Comparison of ENCODE assay signal across 1 cellular context in genomic region chr5:142290574-142291299, GRCh38.
TF ChIP-seq lines count a peak whose summit lies in the region.

No MANE protein-coding gene starts in this region.

TF ChIP-seq in K562, 482 proteins besides CTCF, POLR2A, EP300 and RAD21 (continued from another document and continues in another):
- TF ChIP-seq, protein P1, sequence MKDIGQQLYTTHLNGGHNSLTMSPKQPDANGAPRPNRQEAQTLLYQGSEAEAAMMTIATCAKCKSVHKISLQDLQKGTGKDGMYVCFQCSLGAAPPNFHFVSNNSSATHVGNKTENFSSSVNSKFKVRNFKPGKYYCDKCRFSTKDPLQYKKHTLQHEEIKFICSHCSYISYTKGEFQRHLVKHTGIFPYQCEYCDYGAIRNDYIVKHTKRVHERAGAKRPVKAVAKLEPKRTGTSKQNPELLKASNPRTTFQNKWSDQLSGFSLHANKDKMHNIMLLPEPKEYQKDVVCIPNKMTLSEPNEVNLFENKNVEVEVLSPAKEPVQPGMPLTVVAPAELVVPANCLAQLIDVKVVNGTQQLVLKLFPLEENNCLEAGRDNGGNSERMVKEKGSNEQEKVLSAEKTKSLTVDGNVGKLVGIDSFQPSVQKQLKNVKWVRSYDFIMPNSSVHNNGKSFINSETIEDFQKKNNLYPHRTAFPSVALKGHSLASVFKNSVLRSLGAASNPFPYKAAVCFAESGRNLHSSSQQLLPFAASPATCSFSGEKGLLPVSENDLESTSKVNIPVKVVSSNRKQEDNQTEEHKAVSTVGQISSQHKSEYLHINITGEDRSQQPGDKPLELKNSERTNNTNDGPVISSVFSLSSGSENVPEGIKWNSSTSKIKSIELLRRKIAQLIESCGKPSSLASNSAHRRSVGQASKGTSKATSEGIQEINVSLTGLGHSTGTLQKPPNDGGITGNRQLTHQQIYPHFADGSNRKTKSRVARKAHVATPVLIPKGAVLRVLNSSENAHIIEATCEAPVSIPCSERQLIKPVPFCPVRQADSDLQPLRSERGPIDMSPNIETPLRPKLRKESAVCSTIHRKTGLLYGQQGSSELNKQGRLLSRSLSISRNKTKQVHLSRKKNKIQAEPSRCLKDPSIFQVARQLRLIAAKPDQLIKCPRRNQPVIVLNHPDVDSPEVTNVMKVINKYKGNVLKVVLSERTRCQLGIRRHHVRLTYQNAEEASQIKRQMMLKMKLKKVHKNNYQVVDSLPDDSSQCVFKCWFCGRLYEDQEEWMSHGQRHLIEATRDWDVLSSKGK (CRISPR knock-in tag; IDR thresholded peaks at IDR 0.05): no peak
- peak; percentile 25; the same call in 1 of the 2 replicates for TF ChIP-seq ARID1B (IDR thresholded peaks at IDR 0.05)
- no peak for TF ChIP-seq HNRNPLL (IDR thresholded peaks at IDR 0.05; ENCODE audit: low read depth, low read length, poor library complexity, severe bottlenecking)
- TF ChIP-seq HINFP (tag; conservative IDR thresholded peaks at IDR 0.05; ENCODE audit: low read depth): no peak
- no peak for TF ChIP-seq PRMT5 (CRISPR knock-in tag; IDR thresholded peaks at IDR 0.05)
- no peak for TF ChIP-seq EP400 (IDR thresholded peaks at IDR 0.05)
- no peak for TF ChIP-seq TCF7 (IDR thresholded peaks at IDR 0.05; ENCODE audit: borderline replicate concordance)
- peak; percentile 38 for TF ChIP-seq CBFA2T3 (IDR thresholded peaks at IDR 0.05)
- no peak for TF ChIP-seq PPARD (CRISPR knock-in tag; IDR thresholded peaks at IDR 0.05)
- TF ChIP-seq HDAC2 (IDR thresholded peaks at IDR 0.05): no peak
- no peak for TF ChIP-seq U2AF2 (optimal IDR thresholded peaks at IDR 0.05; ENCODE audit: low read depth, low read length)
- no peak for TF ChIP-seq MXI1 (IDR thresholded peaks at IDR 0.05; ENCODE audit: low read depth, low read length)
- no peak for TF ChIP-seq ZNF445 (CRISPR knock-in tag; IDR thresholded peaks at IDR 0.05; ENCODE audit: low read depth)
- no peak for TF ChIP-seq MTA3 (IDR thresholded peaks at IDR 0.05; ENCODE audit: borderline replicate concordance)
- TF ChIP-seq ZBTB17 (CRISPR knock-in tag; IDR thresholded peaks at IDR 0.05): no peak
- no peak for TF ChIP-seq KAT8 (IDR thresholded peaks at IDR 0.05; ENCODE audit: low read depth)
- no peak for TF ChIP-seq KDM5B (IDR thresholded peaks at IDR 0.05; ENCODE audit: insufficient replicate concordance, low read depth, low read length)
- no peak for TF ChIP-seq C11orf30 (IDR thresholded peaks at IDR 0.05; ENCODE audit: low read depth)
- no peak for TF ChIP-seq TSHZ1 (CRISPR knock-in tag; IDR thresholded peaks at IDR 0.05)
- no peak for TF ChIP-seq HDAC3 (IDR thresholded peaks at IDR 0.05; ENCODE audit: borderline replicate concordance, partially characterized antibody)
- no peak for TF ChIP-seq RBM25 (IDR thresholded peaks at IDR 0.05; ENCODE audit: low read depth, low read length, severe bottlenecking)
- TF ChIP-seq ZFP36 (IDR thresholded peaks at IDR 0.05; ENCODE audit: low read depth, low read length, partially characterized antibody): no peak
- TF ChIP-seq DEAF1 (CRISPR knock-in tag; IDR thresholded peaks at IDR 0.05): no peak
- no peak for TF ChIP-seq ATF1 (CRISPR knock-in tag; IDR thresholded peaks at IDR 0.05)
- no peak for TF ChIP-seq ATF1 (tag; IDR thresholded peaks at IDR 0.05)
- TF ChIP-seq PHF20 (IDR thresholded peaks at IDR 0.05; ENCODE audit: partially characterized antibody): no peak
- peak; percentile 61; the same call in 1 of the 2 replicates for TF ChIP-seq SOX6 (IDR thresholded peaks at IDR 0.05)
- TF ChIP-seq FOXK2 (conservative IDR thresholded peaks at IDR 0.05 in 1 of 2, IDR thresholded peaks at IDR 0.05 in 1 of 2; ENCODE audit: low read depth in 2 of 2): no peak
- no peak for TF ChIP-seq L3MBTL2 (IDR thresholded peaks at IDR 0.05)
- TF ChIP-seq, protein P2, sequence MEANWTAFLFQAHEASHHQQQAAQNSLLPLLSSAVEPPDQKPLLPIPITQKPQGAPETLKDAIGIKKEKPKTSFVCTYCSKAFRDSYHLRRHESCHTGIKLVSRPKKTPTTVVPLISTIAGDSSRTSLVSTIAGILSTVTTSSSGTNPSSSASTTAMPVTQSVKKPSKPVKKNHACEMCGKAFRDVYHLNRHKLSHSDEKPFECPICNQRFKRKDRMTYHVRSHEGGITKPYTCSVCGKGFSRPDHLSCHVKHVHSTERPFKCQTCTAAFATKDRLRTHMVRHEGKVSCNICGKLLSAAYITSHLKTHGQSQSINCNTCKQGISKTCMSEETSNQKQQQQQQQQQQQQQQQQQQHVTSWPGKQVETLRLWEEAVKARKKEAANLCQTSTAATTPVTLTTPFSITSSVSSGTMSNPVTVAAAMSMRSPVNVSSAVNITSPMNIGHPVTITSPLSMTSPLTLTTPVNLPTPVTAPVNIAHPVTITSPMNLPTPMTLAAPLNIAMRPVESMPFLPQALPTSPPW (CRISPR knock-in tag; IDR thresholded peaks at IDR 0.05): peak; percentile 62
- TF ChIP-seq, protein P3, sequence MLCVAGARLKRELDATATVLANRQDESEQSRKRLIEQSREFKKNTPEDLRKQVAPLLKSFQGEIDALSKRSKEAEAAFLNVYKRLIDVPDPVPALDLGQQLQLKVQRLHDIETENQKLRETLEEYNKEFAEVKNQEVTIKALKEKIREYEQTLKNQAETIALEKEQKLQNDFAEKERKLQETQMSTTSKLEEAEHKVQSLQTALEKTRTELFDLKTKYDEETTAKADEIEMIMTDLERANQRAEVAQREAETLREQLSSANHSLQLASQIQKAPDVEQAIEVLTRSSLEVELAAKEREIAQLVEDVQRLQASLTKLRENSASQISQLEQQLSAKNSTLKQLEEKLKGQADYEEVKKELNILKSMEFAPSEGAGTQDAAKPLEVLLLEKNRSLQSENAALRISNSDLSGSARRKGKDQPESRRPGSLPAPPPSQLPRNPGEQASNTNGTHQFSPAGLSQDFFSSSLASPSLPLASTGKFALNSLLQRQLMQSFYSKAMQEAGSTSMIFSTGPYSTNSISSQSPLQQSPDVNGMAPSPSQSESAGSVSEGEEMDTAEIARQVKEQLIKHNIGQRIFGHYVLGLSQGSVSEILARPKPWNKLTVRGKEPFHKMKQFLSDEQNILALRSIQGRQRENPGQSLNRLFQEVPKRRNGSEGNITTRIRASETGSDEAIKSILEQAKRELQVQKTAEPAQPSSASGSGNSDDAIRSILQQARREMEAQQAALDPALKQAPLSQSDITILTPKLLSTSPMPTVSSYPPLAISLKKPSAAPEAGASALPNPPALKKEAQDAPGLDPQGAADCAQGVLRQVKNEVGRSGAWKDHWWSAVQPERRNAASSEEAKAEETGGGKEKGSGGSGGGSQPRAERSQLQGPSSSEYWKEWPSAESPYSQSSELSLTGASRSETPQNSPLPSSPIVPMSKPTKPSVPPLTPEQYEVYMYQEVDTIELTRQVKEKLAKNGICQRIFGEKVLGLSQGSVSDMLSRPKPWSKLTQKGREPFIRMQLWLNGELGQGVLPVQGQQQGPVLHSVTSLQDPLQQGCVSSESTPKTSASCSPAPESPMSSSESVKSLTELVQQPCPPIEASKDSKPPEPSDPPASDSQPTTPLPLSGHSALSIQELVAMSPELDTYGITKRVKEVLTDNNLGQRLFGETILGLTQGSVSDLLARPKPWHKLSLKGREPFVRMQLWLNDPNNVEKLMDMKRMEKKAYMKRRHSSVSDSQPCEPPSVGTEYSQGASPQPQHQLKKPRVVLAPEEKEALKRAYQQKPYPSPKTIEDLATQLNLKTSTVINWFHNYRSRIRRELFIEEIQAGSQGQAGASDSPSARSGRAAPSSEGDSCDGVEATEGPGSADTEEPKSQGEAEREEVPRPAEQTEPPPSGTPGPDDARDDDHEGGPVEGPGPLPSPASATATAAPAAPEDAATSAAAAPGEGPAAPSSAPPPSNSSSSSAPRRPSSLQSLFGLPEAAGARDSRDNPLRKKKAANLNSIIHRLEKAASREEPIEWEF (CRISPR knock-in tag; IDR thresholded peaks at IDR 0.05): no peak
- no peak for TF ChIP-seq SMAD1 (IDR thresholded peaks at IDR 0.05; ENCODE audit: low read depth, low read length, partially characterized antibody)
- TF ChIP-seq ETV1 (tag; conservative IDR thresholded peaks at IDR 0.05; ENCODE audit: low read depth): peak; percentile 69
- TF ChIP-seq ZNF217 (CRISPR knock-in tag; IDR thresholded peaks at IDR 0.05): no peak
- no peak for TF ChIP-seq ZNF511 (CRISPR knock-in tag; IDR thresholded peaks at IDR 0.05)
- TF ChIP-seq, protein P4, sequence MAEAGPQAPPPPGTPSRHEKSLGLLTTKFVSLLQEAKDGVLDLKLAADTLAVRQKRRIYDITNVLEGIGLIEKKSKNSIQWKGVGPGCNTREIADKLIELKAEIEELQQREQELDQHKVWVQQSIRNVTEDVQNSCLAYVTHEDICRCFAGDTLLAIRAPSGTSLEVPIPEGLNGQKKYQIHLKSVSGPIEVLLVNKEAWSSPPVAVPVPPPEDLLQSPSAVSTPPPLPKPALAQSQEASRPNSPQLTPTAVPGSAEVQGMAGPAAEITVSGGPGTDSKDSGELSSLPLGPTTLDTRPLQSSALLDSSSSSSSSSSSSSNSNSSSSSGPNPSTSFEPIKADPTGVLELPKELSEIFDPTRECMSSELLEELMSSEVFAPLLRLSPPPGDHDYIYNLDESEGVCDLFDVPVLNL (CRISPR knock-in tag; IDR thresholded peaks at IDR 0.05; ENCODE audit: low read depth): no peak
- no peak for TF ChIP-seq YY1 (IDR thresholded peaks at IDR 0.05; ENCODE audit: borderline replicate concordance in 1 of 3, control insufficient read depth in 1 of 3, extremely low read depth in 1 of 3, insufficient read depth in 3 of 3, insufficient read length in 1 of 3, insufficient replicate concordance in 2 of 3, low read depth in 1 of 3, low read length in 2 of 3)
- no peak for TF ChIP-seq ATF7 (IDR thresholded peaks at IDR 0.05)
- TF ChIP-seq PTRF (tag; IDR thresholded peaks at IDR 0.05): no peak
- TF ChIP-seq GATAD2A (IDR thresholded peaks at IDR 0.05): no peak
- no peak for TF ChIP-seq ZNF124 (CRISPR knock-in tag; IDR thresholded peaks at IDR 0.05)
- no peak for TF ChIP-seq NCOR1 (IDR thresholded peaks at IDR 0.05)
- no peak for TF ChIP-seq SP2 (IDR thresholded peaks at IDR 0.05; ENCODE audit: extremely low read depth, low read depth, low read length, poor library complexity, severe bottlenecking)
- TF ChIP-seq, protein P5, sequence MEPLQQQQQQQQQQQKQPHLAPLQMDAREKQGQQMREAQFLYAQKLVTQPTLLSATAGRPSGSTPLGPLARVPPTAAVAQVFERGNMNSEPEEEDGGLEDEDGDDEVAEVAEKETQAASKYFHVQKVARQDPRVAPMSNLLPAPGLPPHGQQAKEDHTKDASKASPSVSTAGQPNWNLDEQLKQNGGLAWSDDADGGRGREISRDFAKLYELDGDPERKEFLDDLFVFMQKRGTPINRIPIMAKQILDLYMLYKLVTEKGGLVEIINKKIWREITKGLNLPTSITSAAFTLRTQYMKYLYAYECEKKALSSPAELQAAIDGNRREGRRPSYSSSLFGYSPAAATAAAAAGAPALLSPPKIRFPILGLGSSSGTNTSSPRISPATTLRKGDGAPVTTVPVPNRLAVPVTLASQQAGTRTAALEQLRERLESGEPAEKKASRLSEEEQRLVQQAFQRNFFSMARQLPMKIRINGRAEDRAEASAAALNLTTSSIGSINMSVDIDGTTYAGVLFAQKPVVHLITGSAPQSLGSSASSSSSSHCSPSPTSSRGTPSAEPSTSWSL (CRISPR knock-in tag; IDR thresholded peaks at IDR 0.05; ENCODE audit: borderline replicate concordance): no peak
